8 cellular contexts compared by ENCODE assay signal in the genomic region with DNA sequence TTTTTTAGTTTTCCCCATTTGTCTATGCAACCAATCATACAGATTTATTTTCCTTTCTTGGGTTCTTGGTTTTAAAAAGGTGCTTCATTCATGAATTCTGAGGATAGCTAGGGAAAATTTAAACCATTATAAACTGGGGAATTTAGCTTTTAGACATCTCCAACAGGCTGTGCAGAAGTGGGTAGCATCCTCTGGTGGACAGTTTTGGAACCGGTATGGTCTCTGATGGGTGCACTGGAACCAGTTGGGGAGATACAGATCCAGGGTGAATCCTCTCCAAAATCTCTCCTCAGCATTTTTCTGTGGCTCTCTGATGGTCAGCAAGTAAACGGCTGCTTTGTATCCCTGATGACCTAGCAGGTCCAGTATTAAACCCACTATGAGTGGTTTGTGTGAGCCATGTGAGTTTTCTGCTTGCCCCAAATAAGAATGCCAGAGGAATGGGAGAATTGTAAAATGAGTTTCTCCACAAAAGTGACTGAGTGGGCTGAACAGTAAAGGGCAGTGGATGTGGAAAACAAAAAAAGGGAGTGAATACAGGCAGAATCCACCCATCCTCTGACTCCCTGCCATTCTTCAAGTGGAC. TPM values are rescaled to one million over a fixed set of nuclear protein-coding genes. Genes with fewer than 3 reads are reported as not detected.
DNase-seq lines count a peak whose midpoint lies in the region; ATAC-seq and TF ChIP-seq lines count a peak whose summit lies in the region.

No MANE protein-coding gene starts in this region.

- no peak overlapping the region for H3K4me3 ChIP-seq in colonic mucosa

- H3K36me3 ChIP-seq in colonic mucosa: no peaks in the 10 kb centered on the region

- intact Hi-C loops in colonic mucosa (cut with DNase I) (no loop called here), posterior vena cava (cut with DNase I) (no loop called here)

- DNase-seq in AML-193 (lab: John Stamatoyannopoulos, UW) (peak; percentile 22 to 30), NCI-H69 (lab: John Stamatoyannopoulos, UW) (peak; percentile 62), colonic mucosa (peak; percentile 49), midbrain (lab: John Stamatoyannopoulos, UW) (peak; percentile 21), posterior vena cava (ENCODE audit: low spot score) (no peak), COR-L47 (lab: John Stamatoyannopoulos, UW) (no peak)

- H3K4me1 ChIP-seq in colonic mucosa: no peaks in the 10 kb centered on the region

- TF ChIP-seq CTCF in colonic mucosa (IDR thresholded peaks at IDR 0.05): peak; percentile 50

- H3K27me3 ChIP-seq in colonic mucosa: no peaks in the 10 kb centered on the region

- H3K9ac ChIP-seq in colonic mucosa (ENCODE audit: low read depth in 2 of 2, low read length in 2 of 2): no peak overlapping the region

- no peak overlapping the region for H3K27ac ChIP-seq in colonic mucosa

- no peaks in the 10 kb centered on the region for H3K9me3 ChIP-seq in colonic mucosa

- ATAC-seq in GM18498 (IDR thresholded peaks at IDR 0.05; ENCODE audit: unreplicated experiment) (peak; percentile 74), HG02970 (IDR thresholded peaks at IDR 0.05; ENCODE audit: low FRiP score, unreplicated experiment) (no peak)

RNA-seq across cellular contexts. Expression of a gene that starts 9.1 kb away (rescaled TPM):
- total RNA-seq in colonic mucosa (1 to 10 TPM; 7.8 to 9.0 TPM), posterior vena cava (1 to 10 TPM; 7.2 to 8.1 TPM)

RNA-seq across cellular contexts. Expression of a gene that starts 22.5 kb away (rescaled TPM):
- total RNA-seq in colonic mucosa: 10 to 100 TPM; 55.6 to 85.3 TPM
- 10 to 100 TPM; 20.3 to 30.9 TPM for total RNA-seq in posterior vena cava

RNA-seq across cellular contexts. Expression of a gene that starts 39.4 kb away (rescaled TPM):
- total RNA-seq in colonic mucosa: 10 to 100 TPM; 12.6 to 27.3 TPM
- total RNA-seq in posterior vena cava: 10 to 100 TPM; 49.9 to 51.8 TPM

Comparison
In these comparisons a context has a peak if more than half of its experiments do, and no peak if none do; other contexts are left out.
1. DNase-seq: peak in AML-193 (2 of 2), NCI-H69 (single experiment), colonic mucosa (single experiment) and midbrain (single experiment); none in posterior vena cava (single experiment) and COR-L47 (single experiment).